In the genomic region with DNA sequence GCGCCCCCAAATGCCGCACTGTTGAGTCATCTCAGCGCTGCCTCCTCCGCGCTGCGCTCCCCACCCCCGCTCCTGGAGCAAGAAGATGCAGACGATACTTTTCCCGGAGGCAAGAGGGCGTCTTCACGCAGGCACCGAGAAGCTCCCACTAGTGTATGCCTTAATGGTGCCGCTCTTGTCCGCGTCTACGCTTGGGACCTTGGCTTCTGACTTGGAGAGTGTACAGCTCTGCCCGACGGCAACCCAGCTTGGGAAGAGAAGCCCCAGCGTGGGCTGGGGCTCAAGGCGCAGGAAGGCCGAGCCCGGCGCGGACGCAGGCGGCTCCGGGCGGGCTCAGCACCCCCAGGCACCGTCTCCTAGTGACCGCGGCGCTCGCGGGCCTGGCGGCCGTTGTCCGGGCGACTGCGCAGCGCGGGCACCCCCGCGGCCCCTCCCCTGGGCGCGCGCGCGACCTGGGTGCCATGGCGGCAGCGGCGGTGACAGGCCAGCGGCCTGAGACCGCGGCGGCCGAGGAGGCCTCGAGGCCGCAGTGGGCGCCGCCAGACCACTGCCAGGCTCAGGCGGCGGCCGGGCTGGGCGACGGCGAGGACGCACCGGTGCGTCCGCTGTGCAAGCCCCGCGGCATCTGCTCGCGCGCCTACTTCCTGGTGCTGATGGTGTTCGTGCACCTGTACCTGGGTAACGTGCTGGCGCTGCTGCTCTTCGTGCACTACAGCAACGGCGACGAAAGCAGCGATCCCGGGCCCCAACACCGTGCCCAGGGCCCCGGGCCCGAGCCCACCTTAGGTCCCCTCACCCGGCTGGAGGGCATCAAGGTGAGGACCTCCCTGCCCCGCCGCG, we compare ENCODE assay signal across 8 cellular contexts. TPM values are rescaled to one million over a fixed set of nuclear protein-coding genes. Genes with fewer than 3 reads are reported as not detected.
DNase-seq lines count a peak whose midpoint lies in the region; TF ChIP-seq lines count a peak whose summit lies in the region.

A gene with protein sequence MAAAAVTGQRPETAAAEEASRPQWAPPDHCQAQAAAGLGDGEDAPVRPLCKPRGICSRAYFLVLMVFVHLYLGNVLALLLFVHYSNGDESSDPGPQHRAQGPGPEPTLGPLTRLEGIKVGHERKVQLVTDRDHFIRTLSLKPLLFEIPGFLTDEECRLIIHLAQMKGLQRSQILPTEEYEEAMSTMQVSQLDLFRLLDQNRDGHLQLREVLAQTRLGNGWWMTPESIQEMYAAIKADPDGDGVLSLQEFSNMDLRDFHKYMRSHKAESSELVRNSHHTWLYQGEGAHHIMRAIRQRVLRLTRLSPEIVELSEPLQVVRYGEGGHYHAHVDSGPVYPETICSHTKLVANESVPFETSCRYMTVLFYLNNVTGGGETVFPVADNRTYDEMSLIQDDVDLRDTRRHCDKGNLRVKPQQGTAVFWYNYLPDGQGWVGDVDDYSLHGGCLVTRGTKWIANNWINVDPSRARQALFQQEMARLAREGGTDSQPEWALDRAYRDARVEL (plus strand): TSS at position 446 of the 840 bp plus-strand sequence. CDS start 16 bp downstream, at position 462.

- H3K27ac ChIP-seq in VCaP (peak within 1 kb of the TSS; percentile 99), skin epidermis (peak within 1 kb of the TSS; percentile 10 to 95 (median 86))

- H3K36me3 ChIP-seq in HAP-1 (replicated peaks), result peaks cover 16% of the 10 kb centered on the region

- no peaks in the 10 kb centered on the region for H3K27me3 ChIP-seq in HAP-1 (ENCODE audit: low read depth)

- peaks cover 29% of the 10 kb centered on the region for H3K4me1 Mint-ChIP-seq in MCF 10A (ENCODE audit: insufficient read depth, unreplicated experiment)

- H3K9me3 ChIP-seq in HAP-1 (no peaks in the 10 kb centered on the region), iPS-18c (ENCODE audit: control insufficient read depth, insufficient read depth, low read length) (no peaks in the 10 kb centered on the region)

- H3K9me3 Mint-ChIP-seq in MCF 10A (ENCODE audit: unreplicated experiment), result no peaks in the 10 kb centered on the region

- H3K27me3 Mint-ChIP-seq in MCF 10A (ENCODE audit: insufficient read depth, unreplicated experiment), result no peaks in the 10 kb centered on the region

- peak within 1 kb of the TSS; percentile 71 for H3K27ac Mint-ChIP-seq in MCF 10A (ENCODE audit: low read depth, unreplicated experiment)

- peak within 1 kb of the TSS; percentile 60 for H3K4me3 ChIP-seq in HAP-1
- H3K4me3 ChIP-seq in iPS-18c (ENCODE audit: insufficient read depth, low read depth, low read length), result peak within 1 kb of the TSS; percentile 64
- peak within 1 kb of the TSS; percentile 53 to 93 (median 78) for H3K4me3 ChIP-seq in skin epidermis

- peaks cover 12% of the 10 kb centered on the region for H3K36me3 Mint-ChIP-seq in MCF 10A (ENCODE audit: insufficient read depth, unreplicated experiment)

- CTCF ChIA-PET in MCF 10A (lab: Yijun Ruan, JAX), result interaction anchor here (0.7 to 5.7 kb wide), 12 partner anchors 9 to 459 kb away, joined by 3 to 38 read pairs (median 3); a partner anchor contains a TSS

- intact Hi-C loops in MCF 10A (cut with micrococcal nuclease), result loop anchor here (2.0 kb wide), 3 partner anchors 17 to 459 kb away; a partner anchor contains a TSS

- BruUV-seq in MCF 10A (replicated peaks; lab: Mats Ljungman, UMichigan), result no TSS peak

- DNase-seq in GM04504 (ENCODE audit: low read depth) (peak; percentile 80), HAP-1 (ENCODE audit: low spot score in 2 of 2) (peak; percentile 67 to 87), NCI-H128 (lab: John Stamatoyannopoulos, UW; ENCODE audit: unreplicated experiment) (peak; percentile 19), MCF 10A (ENCODE audit: unreplicated experiment) (peak; percentile 82), NCI-H187 treated with DMSO at 0.1 percent for 48 hours (lab: John Stamatoyannopoulos, UW) (no peak)

- POLR2A ChIA-PET in MCF 10A (lab: Yijun Ruan, JAX), result interaction anchor here (0.7 to 7.4 kb wide), 12 partner anchors 10 to 361 kb away, joined by 3 to 131 read pairs (median 4); a partner anchor contains a TSS

- in situ Hi-C loops in HAP-1 (cut with MboI; ENCODE audit: low sequenced_read_pairs), result loop anchor here (10.0 kb wide), 1 partner anchor 455 kb away; no protein-coding TSS in a partner anchor

- peak within 1 kb of the TSS; percentile 89 for H3K4me3 Mint-ChIP-seq in MCF 10A (ENCODE audit: unreplicated experiment)

- peaks cover 10% of the 10 kb centered on the region for H3K4me1 ChIP-seq in HAP-1

- TF ChIP-seq CTCF in VCaP (conservative IDR thresholded peaks at IDR 0.05) (peak; percentile 57), MCF 10A (IDR thresholded peaks at IDR 0.05; ENCODE audit: unreplicated experiment) (peak; percentile 13)

RNA-seq across cellular contexts. Expression of the gene that starts here (rescaled TPM):
- 18.8 and 26.1 TPM in 2 replicates for total RNA-seq in MCF 10A (2022)
